In genomic region chr12:46569826-46570390, GRCh38 we compare ENCODE assay signal across 21 cellular contexts.
DNase-seq lines count a peak whose midpoint lies in the region; ATAC-seq, FAIRE-seq and TF ChIP-seq lines count a peak whose summit lies in the region.
"Had no signal": no experiment of that assay in that cellular context is flagged by ENCODE, and none has a peak within 500 bp of the region (broad histone marks: within the 10 kb centered on the region; RNA-seq: fewer than 3 reads in every experiment).

No MANE protein-coding gene starts in this region.

- H3K9me3 ChIP-seq in DND-41 (ENCODE audit: insufficient read depth, low read length, severe bottlenecking) (peaks cover 25% of the 10 kb centered on the region), K562 (replicated peaks; ENCODE audit: control insufficient read depth, insufficient read depth, low read depth, low read length) (peaks cover 5% of the 10 kb centered on the region; the same call in 1 of the 2 replicates), left lung (peaks cover 0 to 41% of the 10 kb centered on the region in 2 donors)
- H3K9me3 ChIP-seq: HAP-1 had no signal

- TF ChIP-seq POLR2A in GM12891 (IDR thresholded peaks at IDR 0.05; ENCODE audit: low read depth, low read length) (no peak), K562 (conservative IDR thresholded peaks at IDR 0.05) (no peak)

- H3K79me2 ChIP-seq in DND-41 (ENCODE audit: insufficient read depth, low read length) (no peaks in the 10 kb centered on the region; the same call in 1 of the 2 replicates), K562 (ENCODE audit: control insufficient read depth, insufficient read depth, low read length) (no peaks in the 10 kb centered on the region)

- H4K20me1 ChIP-seq in DND-41 (ENCODE audit: insufficient read depth, low read length) (no peaks in the 10 kb centered on the region), K562 (replicated peaks; ENCODE audit: control insufficient read depth, insufficient read depth, low read length) (no peaks in the 10 kb centered on the region)

- 13% methylated on average over 8 of the region's 9 CpGs for WGBS in K562 (ENCODE audit: insufficient coverage, low coverage, missing lambda C conversion rate)

- no peak overlapping the region for H3K27ac Mint-ChIP-seq in osteocyte (ENCODE audit: unreplicated experiment)
- H3K27ac Mint-ChIP-seq: HFFc6 had no signal

- TF ChIP-seq EP300 in K562 (IDR thresholded peaks at IDR 0.05; ENCODE audit: low read length) = no peak

- BruUV-seq in K562 (replicated peaks; lab: Mats Ljungman, UMichigan) = no TSS peak

- intact Hi-C loops in K562 (cut with micrococcal nuclease) = no loop called here
- intact Hi-C loops in left lung (cut with DNase I) = no loop called here

- no peaks in the 10 kb centered on the region for H3K4me1 ChIP-seq in DND-41 (ENCODE audit: insufficient read depth, low read length)
- peaks cover 4 to 10% of the 10 kb centered on the region in 2 experiments; a peak in 4 of 5 replicates for H3K4me1 ChIP-seq in K562 (replicated peaks in 1 of 2; ENCODE audit: control insufficient read depth in 2 of 2, insufficient read depth in 2 of 2, low read length in 2 of 2)
- no peaks in the 10 kb centered on the region for H3K4me1 ChIP-seq in left lung
- H3K4me1 ChIP-seq: HAP-1 had no signal

- H3K4me2 ChIP-seq in DND-41 (ENCODE audit: insufficient read depth, low read length) = no peak overlapping the region
- peak overlapping the region; percentile 28 for H3K4me2 ChIP-seq in K562 (ENCODE audit: insufficient read depth, low read length)

- in situ Hi-C loops in K562 (cut with MboI) = no loop called here

- H3K4me3 ChIP-seq in DND-41 (ENCODE audit: low read depth in 1 of 2, low read length in 2 of 2) (no peak overlapping the region), K562 (no peak overlapping the region), left lung (no peak overlapping the region)
- H3K4me3 ChIP-seq: GM12878, HAP-1 had no signal

- no peak overlapping the region for H3K9ac ChIP-seq in DND-41 (ENCODE audit: low read depth, low read length)
- H3K9ac ChIP-seq in K562 (ENCODE audit: insufficient read depth in 1 of 2, low read depth in 2 of 2, low read length in 2 of 2) = no peak overlapping the region

- peaks cover 31% of the 10 kb centered on the region for H3K36me3 Mint-ChIP-seq in osteocyte (ENCODE audit: unreplicated experiment)

- peaks cover 6% of the 10 kb centered on the region for H3K4me1 Mint-ChIP-seq in osteocyte (ENCODE audit: unreplicated experiment)

- H3K36me3 ChIP-seq in DND-41 (ENCODE audit: insufficient read depth, low read length) = no peaks in the 10 kb centered on the region
- no peaks in the 10 kb centered on the region for H3K36me3 ChIP-seq in K562 (ENCODE audit: control insufficient read depth, insufficient read depth, low read length)
- H3K36me3 ChIP-seq in left lung = no peaks in the 10 kb centered on the region
- H3K36me3 ChIP-seq: HAP-1 had no signal

- DNase-seq in DND-41 (no peak), GM12891 (ENCODE audit: insufficient read length, low spot score) (no peak), NCI-H69 (lab: John Stamatoyannopoulos, UW) (peak; percentile 14), K562 (ENCODE audit: extremely low read depth in 1 of 4, low spot score in 3 of 4) (peak in 2 of 4 experiments; percentile 16 to 49), NCI-H345 (lab: John Stamatoyannopoulos, UW) (no peak), osteocyte (ENCODE audit: extremely low spot score, unreplicated experiment) (no peak), left lung (no peak), HK-2 (ENCODE audit: unreplicated experiment) (no peak)
- DNase-seq: C1 segment of cervical spinal cord; Calu3; CD4-positive, alpha-beta memory T cell; COR-L47; DMS53; EL; GDM1; GOT3; HFFc6 had no signal

- CTCF ChIA-PET in K562 (lab: Yijun Ruan, JAX; ENCODE audit: low intra/inter-chr PET ratio) = no interaction called here

- no peak for TF ChIP-seq RAD21 in K562 (CRISPR knock-in tag; conservative IDR thresholded peaks at IDR 0.05 in 1 of 2, IDR thresholded peaks at IDR 0.05 in 1 of 2)

- no peaks in the 10 kb centered on the region for H3K27me3 Mint-ChIP-seq in osteocyte (ENCODE audit: unreplicated experiment)
- H3K27me3 Mint-ChIP-seq: CD4-positive, alpha-beta memory T cell had no signal

- ATAC-seq in DND-41 (ENCODE audit: insufficient read depth, low read depth) (no peak), K562 (peak; percentile 90), left lung (no peak)
- ATAC-seq: GM12878 had no signal

- no peak overlapping the region for H3K27ac ChIP-seq in DND-41 (ENCODE audit: low read length)
- 0 out of 3 replicates have a peak overlapping the region, but pooled peaks have one; percentile 13 for H3K27ac ChIP-seq in K562 (ENCODE audit: extremely low read depth, low read depth, low read length)
- no peak overlapping the region for H3K27ac ChIP-seq in left lung

- POLR2A ChIA-PET in K562 (lab: Yijun Ruan, JAX) = interaction anchor here (0.7 to 0.8 kb wide), 2 partner anchors 14 to 265 kb away, joined by 3 read pairs; no protein-coding TSS in a partner anchor

- H3K4me3 Mint-ChIP-seq in osteocyte (ENCODE audit: unreplicated experiment) = no peak overlapping the region
- H3K4me3 Mint-ChIP-seq: CD4-positive, alpha-beta memory T cell; HFFc6 had no signal

- 0 out of 2 replicates have a peak overlapping the region, but pooled peaks have one; percentile 36 for H2AFZ ChIP-seq in DND-41 (ENCODE audit: low read depth, low read length)
- H2AFZ ChIP-seq in K562 (ENCODE audit: low read depth, low read length) = peak overlapping the region; percentile 47; the same call in 1 of the 2 replicates

- peaks cover 33% of the 10 kb centered on the region for H3K9me3 Mint-ChIP-seq in osteocyte (ENCODE audit: unreplicated experiment)

- no peaks in the 10 kb centered on the region for H3K9me1 ChIP-seq in K562 (ENCODE audit: control insufficient read depth, insufficient read depth, low read length)

- TF ChIP-seq CTCF in DND-41 (IDR thresholded peaks at IDR 0.05; ENCODE audit: borderline replicate concordance, extremely low read depth, low read length, poor library complexity, severe bottlenecking) = no peak
- no peak for TF ChIP-seq CTCF in K562 (IDR thresholded peaks at IDR 0.05 in 2 of 3, conservative IDR thresholded peaks at IDR 0.05 in 1 of 3; ENCODE audit: insufficient read depth in 2 of 3, low read depth in 1 of 3, low read length in 3 of 3)
- TF ChIP-seq CTCF in osteocyte (IDR thresholded peaks at IDR 0.05) = no peak
- TF ChIP-seq CTCF in left lung (IDR thresholded peaks at IDR 0.05) = no peak

- no peaks in the 10 kb centered on the region for H3K27me3 ChIP-seq in DND-41 (ENCODE audit: insufficient read depth, low read length, poor library complexity)
- no peaks in the 10 kb centered on the region for H3K27me3 ChIP-seq in K562 (ENCODE audit: control insufficient read depth in 2 of 2, insufficient read depth in 2 of 2, low read length in 2 of 2)
- H3K27me3 ChIP-seq in left lung = no peaks in the 10 kb centered on the region

- no peak for FAIRE-seq in GM12891 (lab: Jason Lieb, UNC)
- FAIRE-seq in K562 (lab: Jason Lieb, UNC) = no peak
- FAIRE-seq: GM12878, GM18507, H54 had no signal

TF ChIP-seq in GM12891, 5 proteins besides CTCF, POLR2A, EP300 and RAD21:
- TF ChIP-seq SPI1 (IDR thresholded peaks at IDR 0.05; ENCODE audit: low read depth, low read length) (0 out of 2 replicates have a peak, but pooled peaks have one; percentile 1), POLR2AphosphoS5 (IDR thresholded peaks at IDR 0.05; ENCODE audit: low read depth, low read length) (no peak)

TF ChIP-seq in K562, 482 proteins besides CTCF, POLR2A, EP300 and RAD21 (continues in another document):
- TF ChIP-seq TFE3 (CRISPR knock-in tag; IDR thresholded peaks at IDR 0.05) (no peak), MAFG (tag; conservative IDR thresholded peaks at IDR 0.05) (no peak), ZFP91 (CRISPR knock-in tag; IDR thresholded peaks at IDR 0.05) (no peak), CBFA2T3 (IDR thresholded peaks at IDR 0.05) (peak; percentile 32), SOX6 (IDR thresholded peaks at IDR 0.05) (0 out of 2 replicates have a peak, but pooled peaks have one; percentile 13), TEAD4 (IDR thresholded peaks at IDR 0.05; ENCODE audit: low read length) (no peak), TEAD4 (CRISPR knock-in tag; IDR thresholded peaks at IDR 0.05; ENCODE audit: borderline replicate concordance) (no peak), MCM7 (IDR thresholded peaks at IDR 0.05) (no peak), CXXC5 (CRISPR knock-in tag; IDR thresholded peaks at IDR 0.05) (0 out of 2 replicates have a peak, but pooled peaks have one; percentile 17), ETV5 (CRISPR knock-in tag; IDR thresholded peaks at IDR 0.05; ENCODE audit: low read depth) (peak; percentile 51; the same call in 1 of the 2 replicates), RUNX1 (IDR thresholded peaks at IDR 0.05; ENCODE audit: low read depth) (no peak)
